1 cellular context compared by ENCODE assay signal in the genomic region with DNA sequence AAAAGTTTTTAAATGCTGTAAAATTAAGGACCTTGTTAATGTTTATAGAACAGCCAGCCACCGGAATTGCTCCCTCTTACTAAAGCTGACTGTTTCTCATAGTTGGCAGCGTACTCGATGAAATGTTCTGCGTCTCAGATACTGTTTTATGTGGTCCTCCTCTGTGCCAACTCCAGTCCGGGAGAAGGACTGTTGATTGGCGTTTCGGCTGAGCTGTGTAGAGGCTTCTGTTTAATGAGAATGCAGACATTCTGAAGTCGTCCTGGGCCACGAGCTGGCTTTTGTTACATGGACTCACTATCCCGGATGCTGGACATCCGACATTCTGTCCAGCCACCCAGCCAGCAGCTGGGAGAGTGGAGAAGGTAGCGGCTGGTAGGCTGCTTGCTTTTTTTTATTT.
TF ChIP-seq lines count a peak whose summit lies in the region.

No MANE protein-coding gene starts in this region.

TF ChIP-seq in H1, 55 proteins besides CTCF, POLR2A, EP300 and RAD21 (continued from another document):
- no peak for TF ChIP-seq RNF2 (IDR thresholded peaks at IDR 0.05; ENCODE audit: borderline replicate concordance, low read depth, low read length, missing control alignments, poor library complexity, severe bottlenecking)
- no peak for TF ChIP-seq ZNF274 (IDR thresholded peaks at IDR 0.05; ENCODE audit: borderline replicate concordance, extremely low read depth, low read length)
- TF ChIP-seq FOSL1 (IDR thresholded peaks at IDR 0.05; ENCODE audit: insufficient read depth, low read depth, low read length) = no peak
- TF ChIP-seq TEAD4 (IDR thresholded peaks at IDR 0.05; ENCODE audit: low read depth, low read length) = no peak
- TF ChIP-seq, protein P1, sequence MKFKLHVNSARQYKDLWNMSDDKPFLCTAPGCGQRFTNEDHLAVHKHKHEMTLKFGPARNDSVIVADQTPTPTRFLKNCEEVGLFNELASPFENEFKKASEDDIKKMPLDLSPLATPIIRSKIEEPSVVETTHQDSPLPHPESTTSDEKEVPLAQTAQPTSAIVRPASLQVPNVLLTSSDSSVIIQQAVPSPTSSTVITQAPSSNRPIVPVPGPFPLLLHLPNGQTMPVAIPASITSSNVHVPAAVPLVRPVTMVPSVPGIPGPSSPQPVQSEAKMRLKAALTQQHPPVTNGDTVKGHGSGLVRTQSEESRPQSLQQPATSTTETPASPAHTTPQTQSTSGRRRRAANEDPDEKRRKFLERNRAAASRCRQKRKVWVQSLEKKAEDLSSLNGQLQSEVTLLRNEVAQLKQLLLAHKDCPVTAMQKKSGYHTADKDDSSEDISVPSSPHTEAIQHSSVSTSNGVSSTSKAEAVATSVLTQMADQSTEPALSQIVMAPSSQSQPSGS (IDR thresholded peaks at IDR 0.05; ENCODE audit: low read length) = no peak
- no peak for TF ChIP-seq TAF7 (optimal IDR thresholded peaks at IDR 0.05; ENCODE audit: borderline replicate concordance, low read depth, low read length)
- no peak for TF ChIP-seq HDAC2 (IDR thresholded peaks at IDR 0.05; ENCODE audit: borderline replicate concordance in 1 of 2, low read depth in 2 of 2, low read length in 2 of 2)
- TF ChIP-seq CHD2 (IDR thresholded peaks at IDR 0.05; ENCODE audit: low read length) = no peak
- no peak for TF ChIP-seq GABPA (IDR thresholded peaks at IDR 0.05; ENCODE audit: borderline replicate concordance, insufficient read depth, low read length)
- TF ChIP-seq TCF12 (IDR thresholded peaks at IDR 0.05; ENCODE audit: low read depth, low read length) = no peak
- TF ChIP-seq BRCA1 (IDR thresholded peaks at IDR 0.05; ENCODE audit: low read depth, low read length) = no peak
